11 cellular contexts compared by ENCODE assay signal in the genomic region with DNA sequence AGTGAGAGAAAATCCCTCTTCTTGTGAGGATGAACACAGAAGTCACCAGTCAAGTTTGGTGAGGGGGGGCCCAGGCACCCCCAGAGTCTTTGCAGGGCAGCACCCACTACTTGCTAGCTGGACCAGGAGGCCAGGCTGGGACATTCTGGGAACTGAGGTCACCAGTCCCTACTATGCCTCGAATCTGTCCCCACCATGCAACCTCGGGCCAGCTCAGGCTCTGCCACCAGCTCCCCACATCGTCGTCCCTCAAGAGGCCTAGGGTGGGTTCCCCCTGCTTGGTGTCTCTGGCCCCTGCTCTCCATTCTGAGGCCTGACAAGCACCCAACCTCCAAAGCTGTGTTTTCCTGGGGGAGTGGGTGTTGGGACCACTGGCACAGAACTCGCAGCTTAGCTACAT. TPM values are rescaled to one million over a fixed set of nuclear protein-coding genes. Genes with fewer than 3 reads are reported as not detected.
DNase-seq lines count a peak whose midpoint lies in the region; ATAC-seq lines count a peak whose summit lies in the region.
"Had no signal": no experiment of that assay in that cellular context is flagged by ENCODE, and none has a peak within 500 bp of the region (broad histone marks: within the 10 kb centered on the region; RNA-seq: fewer than 3 reads in every experiment).

No MANE protein-coding gene starts in this region.

- H3K9me3 Mint-ChIP-seq in activated CD4-positive, alpha-beta T cell treated with anti-CD3 and anti-CD28 coated beads, Interleukin-2, amount 10 ng/mL, durations not matched to agents 7 days and 5 days = no peaks in the 10 kb centered on the region
- H3K9me3 Mint-ChIP-seq in T-cell (no peaks in the 10 kb centered on the region), immature natural killer cell (peaks cover 0 to 3% (median under 1%) of the 10 kb centered on the region in 6 donors)
- H3K9me3 Mint-ChIP-seq in stimulated activated effector memory CD8-positive, alpha-beta T cell treated with anti-CD3 and anti-CD28 coated beads, Interleukin-12 subunit alpha, Interleukin-12 subunit beta, amount 100 ng/mL, for 72 hours = no peaks in the 10 kb centered on the region

- CTCF ChIA-PET in activated CD4-positive, alpha-beta T cell treated with anti-CD3 and anti-CD28 coated beads, Interleukin-2, amount 10 ng/mL, durations not matched to agents 7 days and 5 days (lab: Charles Lee) = interaction anchor here (1.2 to 1.3 kb wide), 2 partner anchors 20 to 22 kb away, joined by 3 to 4 read pairs; a partner anchor contains a TSS
- CTCF ChIA-PET in T-cell (lab: Charles Lee) = interaction anchor here (0.7 to 1.0 kb wide), 3 partner anchors 10 to 932 kb away, joined by 3 read pairs; no protein-coding TSS in a partner anchor

- no peaks in the 10 kb centered on the region for H3K36me3 Mint-ChIP-seq in activated CD4-positive, alpha-beta T cell treated with anti-CD3 and anti-CD28 coated beads, Interleukin-2, amount 10 ng/mL, durations not matched to agents 7 days and 5 days (ENCODE audit: low read depth)
- H3K36me3 Mint-ChIP-seq in T-cell (no peaks in the 10 kb centered on the region), immature natural killer cell (peaks cover 0 to 6% (median 0%) of the 10 kb centered on the region in 3 donors)
- H3K36me3 Mint-ChIP-seq in stimulated activated effector memory CD8-positive, alpha-beta T cell treated with anti-CD3 and anti-CD28 coated beads, Interleukin-12 subunit alpha, Interleukin-12 subunit beta, amount 100 ng/mL, for 72 hours = no peaks in the 10 kb centered on the region

- no peaks in the 10 kb centered on the region for H3K27me3 Mint-ChIP-seq in activated CD4-positive, alpha-beta T cell treated with anti-CD3 and anti-CD28 coated beads, Interleukin-2, amount 10 ng/mL, durations not matched to agents 7 days and 5 days
- H3K27me3 Mint-ChIP-seq in T-cell = peaks cover 3 to 5% of the 10 kb centered on the region in 2 donors
- peaks cover 0 to 2% (median 0%) of the 10 kb centered on the region in 3 donors for H3K27me3 Mint-ChIP-seq in immature natural killer cell (ENCODE audit: low read depth in 3 of 3)

- H3K27ac Mint-ChIP-seq in activated CD4-positive, alpha-beta T cell treated with anti-CD3 and anti-CD28 coated beads, Interleukin-2, amount 10 ng/mL, durations not matched to agents 7 days and 5 days = no peak overlapping the region
- H3K27ac Mint-ChIP-seq in T-cell (no peak overlapping the region), immature natural killer cell (peak overlapping the region in 2 of 6 donors; percentile 17 to 19)
- H3K27ac Mint-ChIP-seq in stimulated activated effector memory CD8-positive, alpha-beta T cell treated with anti-CD3 and anti-CD28 coated beads, Interleukin-12 subunit alpha, Interleukin-12 subunit beta, amount 100 ng/mL, for 72 hours = no peak overlapping the region

- H3K4me3 Mint-ChIP-seq in activated CD4-positive, alpha-beta T cell treated with anti-CD3 and anti-CD28 coated beads, Interleukin-2, amount 10 ng/mL, durations not matched to agents 7 days and 5 days = peak overlapping the region; percentile 27
- H3K4me3 Mint-ChIP-seq in T-cell (peak overlapping the region; percentile 46 to 62 (median 49)), immature natural killer cell (peak overlapping the region; percentile 47 to 77 (median 66))
- H3K4me3 Mint-ChIP-seq in stimulated activated effector memory CD8-positive, alpha-beta T cell treated with anti-CD3 and anti-CD28 coated beads, Interleukin-12 subunit alpha, Interleukin-12 subunit beta, amount 100 ng/mL, for 72 hours = peak overlapping the region; percentile 45

- DNase-seq in activated CD4-positive, alpha-beta T cell treated with anti-CD3 and anti-CD28 coated beads, Interleukin-2, amount 10 ng/mL, durations not matched to agents 7 days and 5 days = no peak
- no peak for DNase-seq in activated CD4-positive, alpha-beta T cell treated with anti-CD3 and anti-CD28 coated beads, Interleukin-2, amount 50 U/mL, for 1 hour
- DNase-seq in T-cell (no peak), immature natural killer cell (no peak), NCI-H774 (lab: John Stamatoyannopoulos, UW) (no peak), NCI-H1694 treated with DMSO at 0.1 percent for 48 hours (lab: John Stamatoyannopoulos, UW) (no peak)
- no peak for DNase-seq in stimulated activated effector memory CD8-positive, alpha-beta T cell treated with anti-CD3 and anti-CD28 coated beads, Interleukin-12 subunit alpha, Interleukin-12 subunit beta, amount 100 ng/mL, for 72 hours (ENCODE audit: low spot score in 2 of 2)
- DNase-seq: activated gamma-delta T cell, kidney glomerular epithelial cell, NCI-H2107 had no signal

- no peak for ATAC-seq in T-cell (replicated peaks in 1 of 4)
- ATAC-seq in stimulated activated effector memory CD8-positive, alpha-beta T cell treated with anti-CD3 and anti-CD28 coated beads, Interleukin-12 subunit alpha, Interleukin-12 subunit beta, amount 100 ng/mL, for 72 hours = no peak
- ATAC-seq in GM21367 (IDR thresholded peaks at IDR 0.05; ENCODE audit: unreplicated experiment) = no peak

- POLR2A ChIA-PET in activated CD4-positive, alpha-beta T cell treated with anti-CD3 and anti-CD28 coated beads, Interleukin-2, amount 10 ng/mL, durations not matched to agents 7 days and 5 days (lab: Charles Lee) = no interaction called here
- POLR2A ChIA-PET in T-cell (lab: Charles Lee) = no interaction called here

- H3K4me1 Mint-ChIP-seq in activated CD4-positive, alpha-beta T cell treated with anti-CD3 and anti-CD28 coated beads, Interleukin-2, amount 10 ng/mL, durations not matched to agents 7 days and 5 days = peaks cover 8% of the 10 kb centered on the region
- H3K4me1 Mint-ChIP-seq in T-cell (peaks cover 5 to 7% (median 6%) of the 10 kb centered on the region in 3 donors), immature natural killer cell (peaks cover 7 to 16% of the 10 kb centered on the region in 2 donors)
- H3K4me1 Mint-ChIP-seq in stimulated activated effector memory CD8-positive, alpha-beta T cell treated with anti-CD3 and anti-CD28 coated beads, Interleukin-12 subunit alpha, Interleukin-12 subunit beta, amount 100 ng/mL, for 72 hours = no peaks in the 10 kb centered on the region

RNA-seq across cellular contexts. Expression of a gene that starts 22.2 kb away (rescaled TPM):
- 1 to 10 TPM; 4.2 to 4.5 TPM for total RNA-seq in activated CD4-positive, alpha-beta T cell treated with anti-CD3 and anti-CD28 coated beads, Interleukin-2, amount 10 ng/mL, durations not matched to agents 7 days and 5 days
- total RNA-seq in T-cell = 1 to 10 TPM; 7.2 to 8.8 (median 7.4) TPM
- polyA plus RNA-seq in immature natural killer cell = 1 to 10 TPM; 2.1 to 6.4 (median 4.9) TPM
